Comparison of ENCODE assay signal across 9 cellular contexts in genomic region chrX:134622056-134622812, GRCh38. TPM values are rescaled to one million over a fixed set of nuclear protein-coding genes. Genes with fewer than 3 reads are reported as not detected.
DNase-seq lines count a peak whose midpoint lies in the region; ATAC-seq and TF ChIP-seq lines count a peak whose summit lies in the region.
"Had no signal": no experiment of that assay in that cellular context is flagged by ENCODE, and none has a peak within 500 bp of the region (broad histone marks: within the 10 kb centered on the region; RNA-seq: fewer than 3 reads in every experiment).

No MANE protein-coding gene starts in this region.

- H2AFZ ChIP-seq in SK-N-SH (ENCODE audit: low read depth) = peak overlapping the region; percentile 53

- POLR2A ChIA-PET in SK-N-SH (lab: Yijun Ruan, JAX) = interaction anchor here (0.6 kb wide), 1 partner anchor 19 kb away, joined by 3 read pairs; no protein-coding TSS in a partner anchor

- H3K4me1 ChIP-seq in BLaER1 (peaks cover 19% of the 10 kb centered on the region), SK-N-SH (ENCODE audit: control insufficient read depth in 1 of 2, insufficient read depth in 2 of 2, low read depth in 1 of 2, low read length in 1 of 2) (peaks cover 4 to 26% of the 10 kb centered on the region in 2 experiments), tibial nerve (peaks cover 0 to 4% (median 0%) of the 10 kb centered on the region in 4 donors)

- ATAC-seq in GM19025 (IDR thresholded peaks at IDR 0.05; ENCODE audit: low read depth, unreplicated experiment) (peak; percentile 96), HG03135 (IDR thresholded peaks at IDR 0.05; ENCODE audit: unreplicated experiment) (peak; percentile 81)

- peak overlapping the region; percentile 18; the same call in 1 of the 2 replicates for H3K27ac ChIP-seq in BLaER1
- peak overlapping the region; percentile 81 to 85 for H3K27ac ChIP-seq in SK-N-SH (ENCODE audit: low read depth in 2 of 2, low read length in 1 of 2)
- H3K27ac ChIP-seq in tibial nerve = no peak overlapping the region

- no peak for DNase-seq in SK-N-SH
- DNase-seq in glomerular endothelial cell (ENCODE audit: extremely low read depth, low read depth, low spot score) = peak; percentile 75
- no peak for DNase-seq in cortex of kidney (lab: John Stamatoyannopoulos, UW)
- no peak for DNase-seq in tibial nerve (ENCODE audit: low spot score in 2 of 2)
- DNase-seq in DMS153 (lab: John Stamatoyannopoulos, UW) = no peak

- no peaks in the 10 kb centered on the region for H3K9me2 ChIP-seq in SK-N-SH

- TF ChIP-seq EP300 in SK-N-SH (IDR thresholded peaks at IDR 0.05; ENCODE audit: borderline replicate concordance in 1 of 2, low read depth in 1 of 2, low read length in 1 of 2) (peak; percentile 55 to 99; a peak in 3 of 4 replicates), tibial nerve (IDR thresholded peaks at IDR 0.05) (no peak)

- TF ChIP-seq RAD21 in SK-N-SH (IDR thresholded peaks at IDR 0.05; ENCODE audit: low read length) = no peak

- no peak overlapping the region for H3K4me3 ChIP-seq in BLaER1
- H3K4me3 ChIP-seq in SK-N-SH (ENCODE audit: low read depth in 2 of 2, low read length in 1 of 2) = peak overlapping the region in 1 of 2 experiments; percentile 22; a peak in 2 of 4 replicates
- H3K4me3 ChIP-seq in tibial nerve = no peak overlapping the region

- H3K36me3 ChIP-seq in BLaER1 (no peaks in the 10 kb centered on the region), SK-N-SH (replicated peaks in 1 of 2; ENCODE audit: control insufficient read depth in 1 of 2, insufficient read depth in 2 of 2, low read length in 1 of 2) (no peaks in the 10 kb centered on the region), tibial nerve (no peaks in the 10 kb centered on the region)

- H3K9ac ChIP-seq in BLaER1 (no peak overlapping the region), SK-N-SH (peak overlapping the region; percentile 48; the same call in 1 of the 2 replicates)

- CTCF ChIA-PET in SK-N-SH (lab: Yijun Ruan, JAX) = interaction anchor here (0.7 kb wide), 1 partner anchor 24 kb away, joined by 3 read pairs; no protein-coding TSS in a partner anchor

- TF ChIP-seq POLR2A in tibial nerve (IDR thresholded peaks at IDR 0.05) = no peak

- H3K4me2 ChIP-seq in BLaER1 = peak overlapping the region; percentile 59
- peak overlapping the region; percentile 55 for H3K4me2 ChIP-seq in SK-N-SH

- peaks cover 97% of the 10 kb centered on the region for H3K27me3 ChIP-seq in BLaER1
- no peaks in the 10 kb centered on the region for H3K27me3 ChIP-seq in SK-N-SH (ENCODE audit: insufficient read depth)
- H3K27me3 ChIP-seq in tibial nerve = peaks cover 0 to 3% of the 10 kb centered on the region in 2 donors

- peaks cover 4% of the 10 kb centered on the region; the same call in 1 of the 2 replicates for H3K79me2 ChIP-seq in SK-N-SH (ENCODE audit: insufficient read depth)

- H4K20me1 ChIP-seq in BLaER1 (no peaks in the 10 kb centered on the region), SK-N-SH (ENCODE audit: insufficient read depth) (no peaks in the 10 kb centered on the region)

- H3K9me3 ChIP-seq in BLaER1 (no peaks in the 10 kb centered on the region), SK-N-SH (no peaks in the 10 kb centered on the region), tibial nerve (no peaks in the 10 kb centered on the region)

- peaks cover 23% of the 10 kb centered on the region for H3F3A ChIP-seq in SK-N-SH (replicated peaks; ENCODE audit: insufficient read depth)

- 3% methylated on average over 4 of the region's 6 CpGs for WGBS in SK-N-SH (ENCODE audit: low lambda C conversion rate)
- WGBS in tibial nerve, 2 donors = 50 to 52% methylated on average over 6 of the region's 6 CpGs

- no peak for TF ChIP-seq CTCF in SK-N-SH (IDR thresholded peaks at IDR 0.05)
- no peak for TF ChIP-seq CTCF in tibial nerve (IDR thresholded peaks at IDR 0.05)

TF ChIP-seq in SK-N-SH, 30 proteins besides CTCF, POLR2A, EP300 and RAD21 (continues in another document):
- peak; percentile 98 for TF ChIP-seq TCF12 (IDR thresholded peaks at IDR 0.05)
- no peak for TF ChIP-seq RFX5 (IDR thresholded peaks at IDR 0.05; ENCODE audit: low read length)
- peak; percentile 56; the same call in 1 of the 2 replicates for TF ChIP-seq TAF1 (IDR thresholded peaks at IDR 0.05; ENCODE audit: borderline replicate concordance, low read depth, low read length)
- TF ChIP-seq SMC3 (IDR thresholded peaks at IDR 0.05; ENCODE audit: low read depth, low read length) = no peak
- TF ChIP-seq RCOR1 (IDR thresholded peaks at IDR 0.05; ENCODE audit: low read length) = no peak
- TF ChIP-seq RXRA (IDR thresholded peaks at IDR 0.05; ENCODE audit: borderline replicate concordance, low read depth) = peak; percentile 86; the same call in 1 of the 2 replicates
- TF ChIP-seq NFIC (IDR thresholded peaks at IDR 0.05; ENCODE audit: borderline replicate concordance) = peak; percentile 87
- no peak for TF ChIP-seq EZH2phosphoT487 (IDR thresholded peaks at IDR 0.05; ENCODE audit: borderline replicate concordance, low read depth)
- no peak for TF ChIP-seq NRF1 (IDR thresholded peaks at IDR 0.05; ENCODE audit: low read depth, low read length)
- peak; percentile 39 for TF ChIP-seq GABPA (IDR thresholded peaks at IDR 0.05; ENCODE audit: low read depth)
- peak; percentile 92 for TF ChIP-seq POLR2AphosphoS5 (IDR thresholded peaks at IDR 0.05; ENCODE audit: low read depth, low read length)
- TF ChIP-seq JUND (IDR thresholded peaks at IDR 0.05) = peak; percentile 99
- 0 out of 2 replicates have a peak, but pooled peaks have one; percentile 72 for TF ChIP-seq SIN3A (IDR thresholded peaks at IDR 0.05; ENCODE audit: borderline replicate concordance, low read depth, low read length)
- peak; percentile 40; the same call in 1 of the 2 replicates for TF ChIP-seq YY1 (IDR thresholded peaks at IDR 0.05; ENCODE audit: low read depth)
- no peak for TF ChIP-seq CHD2 (IDR thresholded peaks at IDR 0.05; ENCODE audit: low read length, partially characterized antibody)
- TF ChIP-seq, protein P1, sequence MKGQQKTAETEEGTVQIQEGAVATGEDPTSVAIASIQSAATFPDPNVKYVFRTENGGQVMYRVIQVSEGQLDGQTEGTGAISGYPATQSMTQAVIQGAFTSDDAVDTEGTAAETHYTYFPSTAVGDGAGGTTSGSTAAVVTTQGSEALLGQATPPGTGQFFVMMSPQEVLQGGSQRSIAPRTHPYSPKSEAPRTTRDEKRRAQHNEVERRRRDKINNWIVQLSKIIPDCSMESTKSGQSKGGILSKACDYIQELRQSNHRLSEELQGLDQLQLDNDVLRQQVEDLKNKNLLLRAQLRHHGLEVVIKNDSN (IDR thresholded peaks at IDR 0.05; ENCODE audit: borderline replicate concordance, low read depth) = no peak
- peak; percentile 61; the same call in 1 of the 2 replicates for TF ChIP-seq MEF2A (IDR thresholded peaks at IDR 0.05; ENCODE audit: borderline replicate concordance, low read depth)
- no peak for TF ChIP-seq IRF3 (IDR thresholded peaks at IDR 0.05; ENCODE audit: low read depth, low read length)
- peak; percentile 100 for TF ChIP-seq FOSL2 (IDR thresholded peaks at IDR 0.05; ENCODE audit: borderline replicate concordance, low read depth)
- TF ChIP-seq GATA2 (CRISPR knock-in tag; IDR thresholded peaks at IDR 0.05) = no peak
- TF ChIP-seq, protein P2, sequence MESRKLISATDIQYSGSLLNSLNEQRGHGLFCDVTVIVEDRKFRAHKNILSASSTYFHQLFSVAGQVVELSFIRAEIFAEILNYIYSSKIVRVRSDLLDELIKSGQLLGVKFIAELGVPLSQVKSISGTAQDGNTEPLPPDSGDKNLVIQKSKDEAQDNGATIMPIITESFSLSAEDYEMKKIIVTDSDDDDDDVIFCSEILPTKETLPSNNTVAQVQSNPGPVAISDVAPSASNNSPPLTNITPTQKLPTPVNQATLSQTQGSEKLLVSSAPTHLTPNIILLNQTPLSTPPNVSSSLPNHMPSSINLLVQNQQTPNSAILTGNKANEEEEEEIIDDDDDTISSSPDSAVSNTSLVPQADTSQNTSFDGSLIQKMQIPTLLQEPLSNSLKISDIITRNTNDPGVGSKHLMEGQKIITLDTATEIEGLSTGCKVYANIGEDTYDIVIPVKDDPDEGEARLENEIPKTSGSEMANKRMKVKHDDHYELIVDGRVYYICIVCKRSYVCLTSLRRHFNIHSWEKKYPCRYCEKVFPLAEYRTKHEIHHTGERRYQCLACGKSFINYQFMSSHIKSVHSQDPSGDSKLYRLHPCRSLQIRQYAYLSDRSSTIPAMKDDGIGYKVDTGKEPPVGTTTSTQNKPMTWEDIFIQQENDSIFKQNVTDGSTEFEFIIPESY (IDR thresholded peaks at IDR 0.05; ENCODE audit: borderline replicate concordance, low read depth) = peak; percentile 84
- no peak for TF ChIP-seq MXI1 (IDR thresholded peaks at IDR 0.05; ENCODE audit: low read depth, low read length)

RNA-seq across cellular contexts. Expression of gene PLAC1, which starts 36.0 kb away (rescaled TPM):
- 50.9 and 72.3 TPM in 2 replicates for polyA plus RNA-seq in SK-N-SH (2012; rRNA removed)
- 43.2 and 53.1 TPM in 2 replicates for polyA plus RNA-seq in SK-N-SH (2012; cell fraction: cytosol; rRNA removed)
- polyA plus RNA-seq in SK-N-SH (2012; cell fraction: nucleus; rRNA removed) = 19.3 and 28.0 TPM in 2 replicates
- total RNA-seq in glomerular endothelial cell = 0.15 TPM in 1 of 2 replicates, not detected in the other
- not detected for total RNA-seq in tibial nerve
- total RNA-seq: mononuclear cell had no signal

Comparison
In these comparisons a context has a peak if more than half of its experiments do, and no peak if none do; other contexts are left out.
1. H3K27ac ChIP-seq: peak in BLaER1 (single experiment) and SK-N-SH (2 of 2); none in tibial nerve (0 of 4).